ENCODE assay signal across 16 cellular contexts in the genomic region with DNA sequence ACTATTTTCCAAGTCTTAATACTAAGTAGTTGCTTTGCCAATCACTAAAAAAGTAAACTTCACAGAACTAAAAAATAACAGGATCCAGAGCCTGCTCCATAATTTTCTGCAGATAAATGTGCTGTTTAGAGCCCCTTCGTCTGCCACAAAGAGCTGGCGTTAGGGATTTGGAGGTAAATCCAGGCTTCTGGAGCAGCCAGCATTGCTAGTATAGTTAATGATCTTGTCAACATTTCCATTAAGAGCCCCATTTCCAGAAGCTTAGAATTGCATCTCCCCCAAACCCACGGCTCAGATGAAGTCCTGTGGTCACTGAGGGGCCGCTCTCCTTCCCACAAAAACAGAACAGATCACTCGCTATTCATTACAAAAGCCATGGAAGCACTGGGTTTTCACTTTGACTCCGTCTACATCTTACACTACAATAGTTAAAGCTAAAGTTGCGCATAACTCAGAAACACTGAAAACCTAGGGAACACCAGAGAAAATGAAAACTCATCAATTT. TPM values are rescaled to one million over a fixed set of nuclear protein-coding genes. Genes with fewer than 3 reads are reported as not detected.
DNase-seq lines count a peak whose midpoint lies in the region; ATAC-seq, FAIRE-seq and TF ChIP-seq lines count a peak whose summit lies in the region.
"Had no signal": no experiment of that assay in that cellular context is flagged by ENCODE, and none has a peak within 500 bp of the region (broad histone marks: within the 10 kb centered on the region; RNA-seq: fewer than 3 reads in every experiment).

No MANE protein-coding gene starts in this region.

- peak overlapping the region; percentile 89 for H3K9ac ChIP-seq in astrocyte (ENCODE audit: low read length)

- H3K36me3 ChIP-seq in astrocyte (ENCODE audit: insufficient read depth, low read length) (no peaks in the 10 kb centered on the region), muscle layer of duodenum (ENCODE audit: control insufficient read depth in 1 of 2, insufficient read depth in 2 of 2, low read length in 2 of 2) (no peaks in the 10 kb centered on the region), transverse colon (no peaks in the 10 kb centered on the region), esophagus squamous epithelium (peaks cover 0 to 6% (median 0%) of the 10 kb centered on the region in 3 donors)
- H3K36me3 ChIP-seq: heart left ventricle, upper lobe of left lung had no signal

- TF ChIP-seq EP300 in transverse colon (IDR thresholded peaks at IDR 0.05; ENCODE audit: low read depth) = no peak

- WGBS in transverse colon (ENCODE audit: low coverage in 1 of 2), 2 donors = 83 to 84% methylated on average over 1 to 7 of the region's 7 CpGs
- whole genome bisulfite sequencing in esophagus squamous epithelium, 2 donors = 75 to 88% methylated on average over 7 of the region's 7 CpGs

- DNase-seq in activated T-cell treated with anti-CD3 and anti-CD28 coated beads, Interleukin-2, amount 50 U/mL, for 24 hours = peak; percentile 6
- DNase-seq in activated T-cell treated with anti-CD3 and anti-CD28 coated beads, Interleukin-2, amount 50 U/mL, for 4 hours = no peak
- DNase-seq in astrocyte (ENCODE audit: low read depth) = no peak
- no peak for DNase-seq in transverse colon
- DNase-seq in esophagus squamous epithelium (lab: John Stamatoyannopoulos, UW) = no peak
- DNase-seq in activated effector memory CD4-positive, alpha-beta T cell treated with Interleukin-2 at 50 U/mL for 16 hours = no peak
- DNase-seq in NCI-H748 treated with DMSO at 0.1 percent for 48 hours (lab: John Stamatoyannopoulos, UW) = no peak
- DNase-seq: activated gamma-delta T cell treated with Interleukin-2 at 50 U/mL for 16 hours, C1 segment of cervical spinal cord had no signal

- TF ChIP-seq POLR2A in transverse colon (IDR thresholded peaks at IDR 0.05) (no peak), esophagus squamous epithelium (IDR thresholded peaks at IDR 0.05) (no peak)

- no peak overlapping the region for H3K4me3 Mint-ChIP-seq in activated T-cell treated with anti-CD3 and anti-CD28 coated beads, Interleukin-2, amount 50 U/mL, for 24 hours
- no peak overlapping the region for H3K4me3 Mint-ChIP-seq in activated T-cell treated with anti-CD3 and anti-CD28 coated beads, Interleukin-2, amount 50 U/mL, for 4 hours
- peak overlapping the region; percentile 83 for H3K4me3 Mint-ChIP-seq in astrocyte (ENCODE audit: unreplicated experiment)
- H3K4me3 Mint-ChIP-seq: dendritic cell treated with granulocyte-macrophage colony-stimulating factor and Interleukin-4, amounts not matched to agents 40 ng/mL and 50 ng/mL, for 4 days; stimulated activated memory B cell treated with anti-CD40 and anti-IgM and Interleukin-4, amounts not matched to agents 10 μg/mL and 1 μg/mL and 100 μg/mL, for 72 hours had no signal

- intact Hi-C loops in transverse colon (cut with DNase I; ENCODE audit: low total_unique reads) (no loop called here), esophagus squamous epithelium (cut with DNase I) (no loop called here)

- H4K20me1 ChIP-seq in astrocyte (ENCODE audit: insufficient read depth, low read length) = peaks cover 10% of the 10 kb centered on the region

- no peak overlapping the region for H2AFZ ChIP-seq in astrocyte (ENCODE audit: low read depth, low read length)

- H3K4me2 ChIP-seq in astrocyte (ENCODE audit: low read length) = peak overlapping the region; percentile 92

- H3K9me3 ChIP-seq in astrocyte (ENCODE audit: insufficient read depth, low read depth, low read length) = no peaks in the 10 kb centered on the region
- no peaks in the 10 kb centered on the region for H3K9me3 ChIP-seq in muscle layer of duodenum (ENCODE audit: control insufficient read depth in 1 of 2, low read length in 2 of 2)
- no peaks in the 10 kb centered on the region for H3K9me3 ChIP-seq in transverse colon
- no peaks in the 10 kb centered on the region for H3K9me3 ChIP-seq in esophagus squamous epithelium
- H3K9me3 ChIP-seq: heart left ventricle, upper lobe of left lung had no signal

- ATAC-seq in activated T-cell treated with anti-CD3 and anti-CD28 coated beads, Interleukin-2, amount 50 U/mL, for 4 hours = no peak
- ATAC-seq: heart left ventricle; stimulated activated memory B cell treated with anti-CD40 and anti-IgM and Interleukin-4, amounts not matched to agents 10 μg/mL and 1 μg/mL and 100 μg/mL, for 72 hours had no signal

- H3K27me3 Mint-ChIP-seq in activated T-cell treated with anti-CD3 and anti-CD28 coated beads, Interleukin-2, amount 50 U/mL, for 24 hours = peaks cover 7% of the 10 kb centered on the region
- H3K27me3 Mint-ChIP-seq in activated T-cell treated with anti-CD3 and anti-CD28 coated beads, Interleukin-2, amount 50 U/mL, for 4 hours (ENCODE audit: low read depth) = peaks cover 18% of the 10 kb centered on the region
- no peaks in the 10 kb centered on the region for H3K27me3 Mint-ChIP-seq in astrocyte (ENCODE audit: low read depth, unreplicated experiment)
- H3K27me3 Mint-ChIP-seq: dendritic cell treated with granulocyte-macrophage colony-stimulating factor and Interleukin-4, amounts not matched to agents 40 ng/mL and 50 ng/mL, for 4 days had no signal

- TF ChIP-seq CTCF in astrocyte (IDR thresholded peaks at IDR 0.05; ENCODE audit: insufficient read depth, low read depth, low read length) = no peak
- no peak for TF ChIP-seq CTCF in transverse colon (IDR thresholded peaks at IDR 0.05)
- TF ChIP-seq CTCF in esophagus squamous epithelium (IDR thresholded peaks at IDR 0.05) = no peak

- H3K4me1 ChIP-seq in astrocyte (ENCODE audit: insufficient read depth, low read length) = peaks cover 56% of the 10 kb centered on the region
- peaks cover 22 to 64% of the 10 kb centered on the region in 2 donors for H3K4me1 ChIP-seq in muscle layer of duodenum (ENCODE audit: control insufficient read depth in 1 of 2, insufficient read depth in 2 of 2, low read length in 2 of 2)
- peaks cover 3 to 60% (median 32%) of the 10 kb centered on the region in 4 donors for H3K4me1 ChIP-seq in transverse colon
- peaks cover 5 to 88% (median 26%) of the 10 kb centered on the region in 3 donors for H3K4me1 ChIP-seq in esophagus squamous epithelium

- no peak overlapping the region for H3K27ac Mint-ChIP-seq in activated T-cell treated with anti-CD3 and anti-CD28 coated beads, Interleukin-2, amount 50 U/mL, for 24 hours
- peak overlapping the region; percentile 97 for H3K27ac Mint-ChIP-seq in astrocyte (ENCODE audit: unreplicated experiment)
- H3K27ac Mint-ChIP-seq: dendritic cell treated with granulocyte-macrophage colony-stimulating factor and Interleukin-4, amounts not matched to agents 40 ng/mL and 50 ng/mL, for 4 days; stimulated activated memory B cell treated with anti-CD40 and anti-IgM and Interleukin-4, amounts not matched to agents 10 μg/mL and 1 μg/mL and 100 μg/mL, for 72 hours had no signal

- no peak for FAIRE-seq in astrocyte (lab: Jason Lieb, UNC)
- FAIRE-seq: RCC 7860 had no signal

- peaks cover 3% of the 10 kb centered on the region for H3K36me3 Mint-ChIP-seq in activated T-cell treated with anti-CD3 and anti-CD28 coated beads, Interleukin-2, amount 50 U/mL, for 24 hours (ENCODE audit: low read depth)
- H3K36me3 Mint-ChIP-seq in activated T-cell treated with anti-CD3 and anti-CD28 coated beads, Interleukin-2, amount 50 U/mL, for 4 hours (ENCODE audit: insufficient read depth) = no peaks in the 10 kb centered on the region
- peaks cover 3% of the 10 kb centered on the region for H3K36me3 Mint-ChIP-seq in astrocyte (ENCODE audit: low read depth, unreplicated experiment)

- no peaks in the 10 kb centered on the region for H3K9me3 Mint-ChIP-seq in activated T-cell treated with anti-CD3 and anti-CD28 coated beads, Interleukin-2, amount 50 U/mL, for 24 hours
- H3K9me3 Mint-ChIP-seq in activated T-cell treated with anti-CD3 and anti-CD28 coated beads, Interleukin-2, amount 50 U/mL, for 4 hours = no peaks in the 10 kb centered on the region
- no peaks in the 10 kb centered on the region for H3K9me3 Mint-ChIP-seq in astrocyte (ENCODE audit: unreplicated experiment)
- H3K9me3 Mint-ChIP-seq: dendritic cell treated with granulocyte-macrophage colony-stimulating factor and Interleukin-4, amounts not matched to agents 40 ng/mL and 50 ng/mL, for 4 days; stimulated activated memory B cell treated with anti-CD40 and anti-IgM and Interleukin-4, amounts not matched to agents 10 μg/mL and 1 μg/mL and 100 μg/mL, for 72 hours had no signal

- H3K79me2 ChIP-seq in astrocyte (ENCODE audit: insufficient read depth, low read length) = peaks cover 91% of the 10 kb centered on the region

- H3K4me1 Mint-ChIP-seq in activated T-cell treated with anti-CD3 and anti-CD28 coated beads, Interleukin-2, amount 50 U/mL, for 24 hours (ENCODE audit: low read depth) = peaks cover 81% of the 10 kb centered on the region
- H3K4me1 Mint-ChIP-seq in activated T-cell treated with anti-CD3 and anti-CD28 coated beads, Interleukin-2, amount 50 U/mL, for 4 hours (ENCODE audit: low read depth) = peaks cover 56% of the 10 kb centered on the region
- peaks cover 80% of the 10 kb centered on the region for H3K4me1 Mint-ChIP-seq in astrocyte (ENCODE audit: low read depth, unreplicated experiment)

- H3K27me3 ChIP-seq in astrocyte (ENCODE audit: insufficient read depth, low read length) = no peaks in the 10 kb centered on the region
- H3K27me3 ChIP-seq in muscle layer of duodenum (ENCODE audit: low read depth, low read length) = no peaks in the 10 kb centered on the region
- no peaks in the 10 kb centered on the region for H3K27me3 ChIP-seq in transverse colon
- H3K27me3 ChIP-seq in esophagus squamous epithelium = no peaks in the 10 kb centered on the region
- H3K27me3 ChIP-seq: heart left ventricle, upper lobe of left lung had no signal

- in situ Hi-C loops in transverse colon (cut with MboI; ENCODE audit: low pct_ligation_motif_present in 1 of 4, low pct_unique_long_range_greater_than_20kb in 1 of 4, low sequenced_read_pairs in 3 of 4) = no loop called here

- H3K27ac ChIP-seq in astrocyte (ENCODE audit: low read depth, low read length) (peak overlapping the region; percentile 90), muscle layer of duodenum (ENCODE audit: low read length) (peak overlapping the region; percentile 32), transverse colon (peak overlapping the region; percentile 2 to 85 (median 76)), esophagus squamous epithelium (peak overlapping the region in 1 of 4 donors; percentile 86)
- H3K27ac ChIP-seq: upper lobe of left lung, VCaP had no signal

- H3K4me3 ChIP-seq in astrocyte (ENCODE audit: insufficient read depth, low read depth, low read length) (no peak overlapping the region), muscle layer of duodenum (ENCODE audit: low read depth in 1 of 2, low read length in 2 of 2) (peak overlapping the region in 1 of 2 donors; percentile 4), transverse colon (no peak overlapping the region), esophagus squamous epithelium (no peak overlapping the region)
- H3K4me3 ChIP-seq: heart left ventricle, upper lobe of left lung had no signal

RNA-seq across cellular contexts. Expression of a gene that starts 41.9 kb away (rescaled TPM):
- 1 to 10 TPM; 3.0 to 4.3 (median 4.0) TPM for total RNA-seq in activated T-cell treated with anti-CD3 and anti-CD28 coated beads, Interleukin-2, amount 50 U/mL, for 4 hours
- total RNA-seq in astrocyte = 55.9 and 59.8 TPM in 2 replicates
- total RNA-seq in transverse colon = 10 to 100 TPM; 19.4 to 37.8 (median 26.7) TPM
- total RNA-seq in esophagus squamous epithelium = 10 to 100 TPM; 18.0 to 23.9 (median 19.2) TPM
